ENCODE assay signal across 8 cellular contexts in genomic region chr9:116450378-116451139, GRCh38.
DNase-seq lines count a peak whose midpoint lies in the region; ATAC-seq, FAIRE-seq and TF ChIP-seq lines count a peak whose summit lies in the region.

No MANE protein-coding gene starts in this region.

- peaks cover 2% of the 10 kb centered on the region for H3K36me3 Mint-ChIP-seq in activated naive CD8-positive, alpha-beta T cell treated with anti-CD3 and anti-CD28 coated beads, Interleukin-2, amount 50 U/mL, for 24 hours (ENCODE audit: low read depth)

- H3K79me2 ChIP-seq in HepG2 (ENCODE audit: insufficient read depth, low read length), result no peaks in the 10 kb centered on the region

- H3K4me2 ChIP-seq in HepG2 (ENCODE audit: low read depth, low read length), result no peak overlapping the region

- no peak for TF ChIP-seq POLR2A in right lobe of liver (IDR thresholded peaks at IDR 0.05)
- TF ChIP-seq POLR2A in HepG2 (IDR thresholded peaks at IDR 0.05; ENCODE audit: insufficient read depth in 1 of 2, low read depth in 2 of 2, low read length in 2 of 2), result no peak

- ATAC-seq in right lobe of liver (peak; percentile 31 to 67 (median 54)), HepG2 (no peak), HG03342 (IDR thresholded peaks at IDR 0.05; ENCODE audit: unreplicated experiment) (peak; percentile 95), upper lobe of right lung (peak; percentile 85)
- ATAC-seq in activated naive CD8-positive, alpha-beta T cell treated with anti-CD3 and anti-CD28 coated beads, Interleukin-2, amount 50 U/mL, for 24 hours, result no peak

- no peaks in the 10 kb centered on the region for H3K4me1 Mint-ChIP-seq in activated naive CD8-positive, alpha-beta T cell treated with anti-CD3 and anti-CD28 coated beads, Interleukin-2, amount 50 U/mL, for 24 hours

- WGBS in right lobe of liver (ENCODE audit: insufficient coverage, low coverage, low lambda C conversion rate, missing lambda C conversion rate), result 58% methylated on average over 3 of the region's 3 CpGs
- 89% methylated on average over 3 of the region's 3 CpGs for WGBS in HepG2 (ENCODE audit: low lambda C conversion rate)

- H3K4me3 ChIP-seq in right lobe of liver (no peak overlapping the region), HepG2 (replicated peaks in 1 of 3; ENCODE audit: insufficient read depth in 1 of 3, low read depth in 2 of 3, low read length in 3 of 3) (no peak overlapping the region), epithelial cell of esophagus (ENCODE audit: low read length) (no peak overlapping the region), upper lobe of right lung (no peak overlapping the region)

- H3K36me3 ChIP-seq in right lobe of liver (no peaks in the 10 kb centered on the region), HepG2 (replicated peaks in 1 of 2; ENCODE audit: control insufficient read depth in 1 of 2, insufficient read depth in 2 of 2, low read length in 2 of 2) (no peaks in the 10 kb centered on the region), upper lobe of right lung (no peaks in the 10 kb centered on the region)

- no peak overlapping the region for H3K9ac ChIP-seq in HepG2 (ENCODE audit: insufficient read depth, low read depth, low read length)

- TF ChIP-seq EP300 in HepG2 (IDR thresholded peaks at IDR 0.05; ENCODE audit: low read depth in 2 of 2, low read length in 2 of 2), result no peak
- TF ChIP-seq EP300 in HepG2 (CRISPR knock-in tag; IDR thresholded peaks at IDR 0.05; ENCODE audit: borderline replicate concordance), result no peak

- intact Hi-C loops in right lobe of liver (cut with DNase I), result no loop called here
- intact Hi-C loops in HepG2 (cut with micrococcal nuclease; ENCODE audit: unreplicated experiment), result no loop called here
- intact Hi-C loops in upper lobe of right lung (cut with DNase I), result no loop called here

- no peaks in the 10 kb centered on the region for H3K27me3 Mint-ChIP-seq in activated naive CD8-positive, alpha-beta T cell treated with anti-CD3 and anti-CD28 coated beads, Interleukin-2, amount 50 U/mL, for 24 hours

- in situ Hi-C loops in HepG2 (cut with HindIII; ENCODE audit: extremely low pct_ligation_motif_present, low pct_unique_long_range_greater_than_20kb), result no loop called here

- DNase-seq in right lobe of liver (no peak), HepG2 (ENCODE audit: low spot score) (no peak), epithelial cell of esophagus (ENCODE audit: low read depth) (peak; percentile 14), upper lobe of right lung (peak; percentile 59), activated gamma-delta T cell treated with Interleukin-2 at 50 U/mL for 16 hours (no peak), UCSD-AML1 (lab: John Stamatoyannopoulos, UW; ENCODE audit: unreplicated experiment) (no peak)
- no peak for DNase-seq in activated naive CD8-positive, alpha-beta T cell treated with anti-CD3 and anti-CD28 coated beads, Interleukin-2, amount 50 U/mL, for 24 hours

- TF ChIP-seq RAD21 in HepG2 (CRISPR knock-in tag; IDR thresholded peaks at IDR 0.05), result no peak

- H4K20me1 ChIP-seq in HepG2 (ENCODE audit: insufficient read depth, low read length), result no peaks in the 10 kb centered on the region

- H3K9me3 Mint-ChIP-seq in activated naive CD8-positive, alpha-beta T cell treated with anti-CD3 and anti-CD28 coated beads, Interleukin-2, amount 50 U/mL, for 24 hours, result no peaks in the 10 kb centered on the region

- H3K27me3 ChIP-seq in right lobe of liver, result no peaks in the 10 kb centered on the region
- H3K27me3 ChIP-seq in HepG2 (ENCODE audit: control insufficient read depth in 1 of 2, insufficient read depth in 2 of 2, low read length in 2 of 2), result no peaks in the 10 kb centered on the region
- no peaks in the 10 kb centered on the region for H3K27me3 ChIP-seq in upper lobe of right lung

- TF ChIP-seq CTCF in right lobe of liver (IDR thresholded peaks at IDR 0.05) (no peak), HepG2 (CRISPR knock-in tag; IDR thresholded peaks at IDR 0.05) (no peak), epithelial cell of esophagus (IDR thresholded peaks at IDR 0.05; ENCODE audit: insufficient read depth, low read depth, low read length, missing control alignments) (no peak), upper lobe of right lung (IDR thresholded peaks at IDR 0.05) (no peak)

- POLR2A ChIA-PET in HepG2 (lab: Yijun Ruan, JAX), result no interaction called here

- H3K9me3 ChIP-seq in right lobe of liver, result no peaks in the 10 kb centered on the region
- H3K9me3 ChIP-seq in HepG2 (ENCODE audit: low read length), result no peaks in the 10 kb centered on the region
- no peaks in the 10 kb centered on the region for H3K9me3 ChIP-seq in upper lobe of right lung

- H3K27ac ChIP-seq in right lobe of liver, result no peak overlapping the region
- no peak overlapping the region for H3K27ac ChIP-seq in HepG2 (ENCODE audit: extremely low read length, insufficient read depth, low read length)
- no peak overlapping the region for H3K27ac ChIP-seq in upper lobe of right lung

- H3K4me1 ChIP-seq in right lobe of liver (peaks cover 0 to 13% (median 0%) of the 10 kb centered on the region in 4 donors), HepG2 (ENCODE audit: insufficient read depth, low read length) (peaks cover 23% of the 10 kb centered on the region), upper lobe of right lung (peaks cover 3% of the 10 kb centered on the region)

- BruUV-seq in HepG2 (replicated peaks; lab: Mats Ljungman, UMichigan), result no TSS peak

- CTCF ChIA-PET in HepG2 (lab: Yijun Ruan, JAX; ENCODE audit: low intra/inter-chr PET ratio, low total read pairs), result no interaction called here

- H2AFZ ChIP-seq in HepG2 (ENCODE audit: low read length), result no peak overlapping the region

- FAIRE-seq in HepG2 (lab: Jason Lieb, UNC), result no peak

- no peak overlapping the region for H3K4me3 Mint-ChIP-seq in activated naive CD8-positive, alpha-beta T cell treated with anti-CD3 and anti-CD28 coated beads, Interleukin-2, amount 50 U/mL, for 24 hours

- H3K27ac Mint-ChIP-seq in activated naive CD8-positive, alpha-beta T cell treated with anti-CD3 and anti-CD28 coated beads, Interleukin-2, amount 50 U/mL, for 24 hours, result no peak overlapping the region

TF ChIP-seq in HepG2, 621 proteins besides CTCF, POLR2A, EP300 and RAD21 (continues in another document):
- no peak for TF ChIP-seq ZNF207 (IDR thresholded peaks at IDR 0.05; ENCODE audit: borderline replicate concordance)
- TF ChIP-seq ZNF329 (CRISPR knock-in tag; IDR thresholded peaks at IDR 0.05; ENCODE audit: low read depth), result no peak
- no peak for TF ChIP-seq ZNF704 (CRISPR knock-in tag; IDR thresholded peaks at IDR 0.05; ENCODE audit: borderline replicate concordance)
- TF ChIP-seq PAXIP1 (CRISPR knock-in tag; conservative IDR thresholded peaks at IDR 0.05), result no peak
- no peak for TF ChIP-seq ZNF710 (CRISPR knock-in tag; IDR thresholded peaks at IDR 0.05; ENCODE audit: borderline replicate concordance)

Comparison
In these comparisons a context has a peak if more than half of its experiments do, and no peak if none do; other contexts are left out.
1. ATAC-seq: peak in right lobe of liver (4 of 4), HG03342 (single experiment) and upper lobe of right lung (single experiment); none in HepG2 (single experiment) and activated naive CD8-positive, alpha-beta T cell treated with anti-CD3 and anti-CD28 coated beads, Interleukin-2, amount 50 U/mL, for 24 hours (single experiment).
2. DNase-seq: peak in epithelial cell of esophagus (single experiment) and upper lobe of right lung (single experiment); none in right lobe of liver (0 of 3), HepG2 (single experiment), activated gamma-delta T cell treated with Interleukin-2 at 50 U/mL for 16 hours (single experiment), activated naive CD8-positive, alpha-beta T cell treated with anti-CD3 and anti-CD28 coated beads, Interleukin-2, amount 50 U/mL, for 24 hours (single experiment) and UCSD-AML1 (single experiment).